7 cellular contexts compared by ENCODE assay signal in the genomic region with DNA sequence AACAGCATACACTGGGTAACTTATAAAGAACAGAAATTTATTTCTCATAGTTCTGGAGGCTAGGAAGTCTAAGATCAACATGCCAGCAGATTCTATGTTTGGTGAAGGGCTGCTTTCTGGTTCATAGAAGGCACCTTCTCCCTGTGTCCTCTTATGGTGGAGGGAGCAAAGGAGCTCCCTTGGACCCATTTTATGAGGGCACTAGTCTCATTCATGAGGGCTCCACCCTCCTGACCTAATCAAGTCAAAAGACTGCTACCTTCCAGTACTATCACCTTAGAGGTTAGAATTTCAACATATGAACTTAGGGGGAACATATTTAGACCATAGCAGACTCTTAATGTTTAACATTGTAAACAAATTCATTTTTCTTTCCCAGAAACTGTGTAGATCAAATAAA.
"Had no signal": no experiment of that assay in that cellular context is flagged by ENCODE, and none has a peak within 500 bp of the region (broad histone marks: within the 10 kb centered on the region; RNA-seq: fewer than 3 reads in every experiment).

No MANE protein-coding gene starts in this region.

- H3K4me2 ChIP-seq: KMS-11 had no signal

- H3K27ac ChIP-seq: HL-60, KMS-11 had no signal

- H3K4me3 ChIP-seq: K562 had no signal

- DNase-seq: IMR-90, KBM-7, KG1 had no signal

- ATAC-seq: HepG2, K562 had no signal

- H3K9ac ChIP-seq: KMS-11 had no signal
